Comparison of ENCODE assay signal across 23 cellular contexts in genomic region chr2:220081171-220081570, GRCh38.
DNase-seq lines count a peak whose midpoint lies in the region; ATAC-seq and TF ChIP-seq lines count a peak whose summit lies in the region.
"Had no signal": no experiment of that assay in that cellular context is flagged by ENCODE, and none has a peak within 500 bp of the region (broad histone marks: within the 10 kb centered on the region; RNA-seq: fewer than 3 reads in every experiment).

No MANE protein-coding gene starts in this region.

- H3K27ac Mint-ChIP-seq in WTC11 (peak overlapping the region; percentile 16; the same call in 1 of the 2 replicates), HFFc6 (no peak overlapping the region)
- H3K27ac Mint-ChIP-seq: CD4-positive, CD25-positive, alpha-beta regulatory T cell had no signal

- no peak overlapping the region for H2AFZ ChIP-seq in parathyroid adenoma

- H3K27me3 Mint-ChIP-seq in WTC11 (ENCODE audit: low read depth) (peaks cover 7% of the 10 kb centered on the region), HFFc6 (ENCODE audit: insufficient read depth) (peaks cover 11% of the 10 kb centered on the region)
- H3K27me3 Mint-ChIP-seq: CD4-positive, CD25-positive, alpha-beta regulatory T cell had no signal

- H3K27ac ChIP-seq in parathyroid adenoma, result no peak overlapping the region
- H3K27ac ChIP-seq: BLaER1, SK-N-MC had no signal

- H3K9me3 Mint-ChIP-seq in WTC11 (no peaks in the 10 kb centered on the region), HFFc6 (no peaks in the 10 kb centered on the region)
- H3K9me3 Mint-ChIP-seq: CD4-positive, CD25-positive, alpha-beta regulatory T cell had no signal

- H3K9me3 ChIP-seq in parathyroid adenoma (ENCODE audit: control insufficient read depth, low read length) (no peaks in the 10 kb centered on the region), HAP-1 (no peaks in the 10 kb centered on the region)
- H3K9me3 ChIP-seq: BLaER1 had no signal

- intact Hi-C loops in sciatic nerve (cut with DNase I), result no loop called here

- H3K4me1 Mint-ChIP-seq in WTC11 (peaks cover 48% of the 10 kb centered on the region), HFFc6 (ENCODE audit: low read depth) (peaks cover 28% of the 10 kb centered on the region)
- H3K4me1 Mint-ChIP-seq: CD4-positive, CD25-positive, alpha-beta regulatory T cell had no signal

- H3K36me3 ChIP-seq in parathyroid adenoma (ENCODE audit: control insufficient read depth, insufficient read depth, low read length) (no peaks in the 10 kb centered on the region), HAP-1 (replicated peaks) (no peaks in the 10 kb centered on the region)
- H3K36me3 ChIP-seq: BLaER1 had no signal

- peaks cover 36% of the 10 kb centered on the region for H3K4me1 ChIP-seq in parathyroid adenoma
- no peaks in the 10 kb centered on the region for H3K4me1 ChIP-seq in HAP-1
- H3K4me1 ChIP-seq: BLaER1 had no signal

- in situ Hi-C loops in HAP-1 (cut with MboI; ENCODE audit: low sequenced_read_pairs), result no loop called here

- ATAC-seq in WTC11 (peak; percentile 87), sciatic nerve (no peak)
- ATAC-seq: HCT116, Panc1 had no signal

- peak overlapping the region; percentile 43 for H3K4me2 ChIP-seq in parathyroid adenoma (ENCODE audit: low read length)
- H3K4me2 ChIP-seq: BLaER1 had no signal

- TF ChIP-seq CTCF in WTC11 (IDR thresholded peaks at IDR 0.05) (no peak), parathyroid adenoma (IDR thresholded peaks at IDR 0.05) (no peak), HFFc6 (IDR thresholded peaks at IDR 0.05) (no peak)

- CTCF ChIA-PET in WTC11 (lab: Charles Lee), result interaction anchor here (1.2 kb wide), 1 partner anchor 343 kb away, joined by 3 read pairs; no protein-coding TSS in a partner anchor

- POLR2A ChIA-PET in WTC11 (lab: Charles Lee), result no interaction called here

- H3K4me3 Mint-ChIP-seq in WTC11 (peak overlapping the region; percentile 11; the same call in 1 of the 2 replicates), HFFc6 (no peak overlapping the region)
- H3K4me3 Mint-ChIP-seq: CD4-positive, CD25-positive, alpha-beta regulatory T cell had no signal

- no peaks in the 10 kb centered on the region for H3K27me3 ChIP-seq in parathyroid adenoma (ENCODE audit: control insufficient read depth, insufficient read depth, low read length)
- H3K27me3 ChIP-seq in HAP-1 (ENCODE audit: low read depth), result peaks cover 36% of the 10 kb centered on the region
- H3K27me3 ChIP-seq: BLaER1 had no signal

- no peaks in the 10 kb centered on the region for H3K36me3 Mint-ChIP-seq in WTC11
- H3K36me3 Mint-ChIP-seq in HFFc6 (ENCODE audit: low read depth), result peaks cover 4% of the 10 kb centered on the region; the same call in 1 of the 2 replicates
- H3K36me3 Mint-ChIP-seq: CD4-positive, CD25-positive, alpha-beta regulatory T cell had no signal

- no peak overlapping the region for H3K9ac ChIP-seq in parathyroid adenoma
- H3K9ac ChIP-seq: BLaER1 had no signal

- no peak overlapping the region for H3K4me3 ChIP-seq in parathyroid adenoma (ENCODE audit: low read depth, low read length)
- no peak overlapping the region for H3K4me3 ChIP-seq in HAP-1
- H3K4me3 ChIP-seq: BLaER1 had no signal

- peak; percentile 54 for DNase-seq in ELF-1 (ENCODE audit: low read depth, low spot score)
- DNase-seq in WTC11 (ENCODE audit: low spot score), result no peak
- DNase-seq in left kidney (ENCODE audit: low read depth, low spot score), result peak; percentile 67
- no peak for DNase-seq in HAP-1 (ENCODE audit: low spot score in 2 of 2)
- no peak for DNase-seq in RPMI8226
- DNase-seq in sciatic nerve (ENCODE audit: low spot score), result no peak
- no peak for DNase-seq in HFFc6
- DNase-seq: CD4-positive, CD25-positive, alpha-beta regulatory T cell; GOT3; KBM-7; MV-4-11; NCI-H1105; NCI-H1436 treated with DMSO at 0.1 percent for 48 hours; NCI-H1930; NCI-H2107; NCI-H2227 treated with DMSO at 0.1 percent for 48 hours; NCI-H69; SIG-M5 had no signal

- no peaks in the 10 kb centered on the region for H3K79me2 ChIP-seq in parathyroid adenoma

TF ChIP-seq in WTC11, 78 proteins besides CTCF, POLR2A, EP300 and RAD21 (continues in another document):
- TF ChIP-seq EMX1 (CRISPR knock-in tag; IDR thresholded peaks at IDR 0.05), result no peak
- TF ChIP-seq NR1H2 (CRISPR knock-in tag; IDR thresholded peaks at IDR 0.05), result no peak
- TF ChIP-seq RORB (CRISPR knock-in tag; IDR thresholded peaks at IDR 0.05), result no peak
- TF ChIP-seq CREB1 (CRISPR knock-in tag; IDR thresholded peaks at IDR 0.05), result no peak
- no peak for TF ChIP-seq JUN (CRISPR knock-in tag; IDR thresholded peaks at IDR 0.05)
- no peak for TF ChIP-seq ATF6 (CRISPR knock-in tag; IDR thresholded peaks at IDR 0.05)
- no peak for TF ChIP-seq ZBTB21 (CRISPR knock-in tag; IDR thresholded peaks at IDR 0.05; ENCODE audit: borderline replicate concordance)
- TF ChIP-seq TEAD4 (CRISPR knock-in tag; IDR thresholded peaks at IDR 0.05), result no peak
- TF ChIP-seq ZNF219 (CRISPR knock-in tag; IDR thresholded peaks at IDR 0.05; ENCODE audit: borderline replicate concordance), result no peak
- no peak for TF ChIP-seq ATF3 (CRISPR knock-in tag; conservative IDR thresholded peaks at IDR 0.05)
- TF ChIP-seq TCF7 (CRISPR knock-in tag; IDR thresholded peaks at IDR 0.05; ENCODE audit: low read depth), result no peak
- no peak for TF ChIP-seq ARID4B (CRISPR knock-in tag; IDR thresholded peaks at IDR 0.05; ENCODE audit: borderline replicate concordance)
- no peak for TF ChIP-seq USF2 (CRISPR knock-in tag; IDR thresholded peaks at IDR 0.05)
- no peak for TF ChIP-seq SP1 (CRISPR knock-in tag; conservative IDR thresholded peaks at IDR 0.05)
- no peak for TF ChIP-seq CDX4 (CRISPR knock-in tag; IDR thresholded peaks at IDR 0.05; ENCODE audit: borderline replicate concordance)
- no peak for TF ChIP-seq TP53 (CRISPR knock-in tag; IDR thresholded peaks at IDR 0.05)
- TF ChIP-seq NFATC4 (CRISPR knock-in tag; IDR thresholded peaks at IDR 0.05), result no peak
- TF ChIP-seq FOXK1 (CRISPR knock-in tag; IDR thresholded peaks at IDR 0.05), result no peak
- no peak for TF ChIP-seq ATF1 (CRISPR knock-in tag; IDR thresholded peaks at IDR 0.05)

Comparison
In these comparisons a context has a peak if more than half of its experiments do, and no peak if none do; other contexts are left out.
1. DNase-seq: peak in ELF-1 (single experiment) and left kidney (single experiment); none in WTC11 (single experiment), HAP-1 (0 of 2), RPMI8226 (single experiment), sciatic nerve (single experiment) and HFFc6 (single experiment).